ENCODE assay signal across 26 cellular contexts in the genomic region with DNA sequence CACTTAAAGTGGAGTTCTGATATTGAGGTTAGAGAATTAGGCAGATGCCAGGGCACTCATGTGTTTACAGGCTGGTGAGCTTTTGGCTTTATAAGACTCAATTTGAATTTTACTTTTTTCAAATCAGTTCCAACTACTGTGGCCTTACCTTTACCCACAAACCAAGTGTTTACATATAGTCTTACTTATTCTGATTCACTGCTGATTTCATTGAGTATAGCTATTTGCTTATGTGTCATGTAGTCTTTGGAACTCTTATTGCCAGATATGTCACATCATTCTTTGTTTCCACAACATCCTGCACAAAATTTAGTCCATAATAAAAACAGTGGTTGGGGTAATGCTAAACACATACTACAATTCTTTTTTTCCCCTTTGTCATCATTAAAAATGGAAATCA.
"Had no signal": no experiment of that assay in that cellular context is flagged by ENCODE, and none has a peak within 500 bp of the region (broad histone marks: within the 10 kb centered on the region; RNA-seq: fewer than 3 reads in every experiment).

No MANE protein-coding gene starts in this region.

- H3K9me3 ChIP-seq: gastrocnemius medialis, ovary, thyroid gland, vagina had no signal

- FAIRE-seq: colon had no signal

- H3K4me3 Mint-ChIP-seq: dendritic cell treated with granulocyte-macrophage colony-stimulating factor and Interleukin-4, amounts not matched to agents 40 ng/mL and 50 ng/mL, for 4 days; effector memory CD8-positive, alpha-beta T cell; immature natural killer cell; memory B cell; mesothelial cell of epicardium; natural killer cell treated with Interleukin-12 subunit alpha and Interleukin-12 subunit beta and Interleukin-15 and Interleukin-18, amount 100 ng/mL, for 72 hours; neural progenitor cell had no signal

- H3K27ac ChIP-seq: esophagus squamous epithelium, gastrocnemius medialis, left ventricle myocardium inferior, lower lobe of right lung, neural progenitor cell, ovary, suprapubic skin, thyroid gland, upper lobe of left lung, vagina had no signal

- H3K27me3 Mint-ChIP-seq: dendritic cell treated with granulocyte-macrophage colony-stimulating factor and Interleukin-4, amounts not matched to agents 40 ng/mL and 50 ng/mL, for 4 days; effector memory CD8-positive, alpha-beta T cell; memory B cell; natural killer cell treated with Interleukin-12 subunit alpha and Interleukin-12 subunit beta and Interleukin-15 and Interleukin-18, amount 100 ng/mL, for 72 hours had no signal

- H3K27me3 ChIP-seq: esophagus squamous epithelium, neural progenitor cell, ovary, suprapubic skin, thyroid gland, upper lobe of left lung, vagina had no signal

- H3K4me1 ChIP-seq: esophagus squamous epithelium, gastrocnemius medialis, left ventricle myocardium inferior, lower lobe of right lung, neural progenitor cell, suprapubic skin, thyroid gland, upper lobe of left lung, vagina had no signal

- H3K27ac Mint-ChIP-seq: dendritic cell treated with granulocyte-macrophage colony-stimulating factor and Interleukin-4, amounts not matched to agents 40 ng/mL and 50 ng/mL, for 4 days; effector memory CD8-positive, alpha-beta T cell; immature natural killer cell; memory B cell; mesothelial cell of epicardium; natural killer cell treated with Interleukin-12 subunit alpha and Interleukin-12 subunit beta and Interleukin-15 and Interleukin-18, amount 100 ng/mL, for 72 hours; neural progenitor cell had no signal

- H3K9ac ChIP-seq: neural progenitor cell had no signal

- DNase-seq: effector memory CD8-positive, alpha-beta T cell; esophagus squamous epithelium; gastrocnemius medialis; glutamatergic neuron; immature natural killer cell; kidney; left cardiac atrium; left ventricle myocardium inferior; lower lobe of right lung; nucleus accumbens; ovary; small intestine; stimulated activated CD4-positive, alpha-beta T cell treated with anti-CD3 and anti-CD28 coated beads, Interleukin-12 subunit alpha, Interleukin-12 subunit beta, amount 100 ng/mL, for 4 hours; stimulated activated CD4-positive, alpha-beta T cell treated with anti-CD3 and anti-CD28 coated beads, Interleukin-2, amount 100 ng/mL, for 48 hours; stimulated activated naive CD8-positive, alpha-beta T cell treated with anti-CD3 and anti-CD28 coated beads, Interleukin-15, Interleukin-2, amounts not matched to agents 100 U/mL and 50 U/mL, for 24 hours; thyroid gland; upper lobe of left lung had no signal

- ATAC-seq: effector memory CD8-positive, alpha-beta T cell; gastrocnemius medialis; left cardiac atrium; lower lobe of right lung; natural killer cell treated with Interleukin-12 subunit alpha and Interleukin-12 subunit beta and Interleukin-15 and Interleukin-18, amount 100 ng/mL, for 72 hours; right cardiac atrium; stimulated activated naive CD8-positive, alpha-beta T cell treated with anti-CD3 and anti-CD28 coated beads, Interleukin-15, Interleukin-2, amounts not matched to agents 100 U/mL and 50 U/mL, for 24 hours had no signal

- H3K4me1 Mint-ChIP-seq: immature natural killer cell, memory B cell, mesothelial cell of epicardium, neural progenitor cell had no signal

- H3K4me2 ChIP-seq: neural progenitor cell had no signal

- H3K36me3 ChIP-seq: esophagus squamous epithelium, gastrocnemius medialis, left ventricle myocardium inferior, lower lobe of right lung, neural progenitor cell, ovary, suprapubic skin, thyroid gland, upper lobe of left lung, vagina had no signal

- H3K4me3 ChIP-seq: esophagus squamous epithelium, gastrocnemius medialis, left ventricle myocardium inferior, lower lobe of right lung, neural progenitor cell, ovary, suprapubic skin, thyroid gland, upper lobe of left lung, vagina had no signal

- H3K36me3 Mint-ChIP-seq: memory B cell, mesothelial cell of epicardium, neural progenitor cell had no signal
